1 cellular context compared by ENCODE assay signal in genomic region chr11:63250162-63251050, GRCh38.
TF ChIP-seq lines count a peak whose summit lies in the region.

No MANE protein-coding gene starts in this region.

TF ChIP-seq in HepG2, 621 proteins besides CTCF, POLR2A, EP300 and RAD21 (continued from another document and continues in another):
- TF ChIP-seq HMGXB3 (CRISPR knock-in tag; IDR thresholded peaks at IDR 0.05; ENCODE audit: borderline replicate concordance) (no peak), AGO1 (IDR thresholded peaks at IDR 0.05; ENCODE audit: low read depth, low read length, poor library complexity, severe bottlenecking) (no peak), HDAC1 (CRISPR knock-in tag; IDR thresholded peaks at IDR 0.05) (peak; percentile 92), ETV5 (CRISPR knock-in tag; IDR thresholded peaks at IDR 0.05; ENCODE audit: borderline replicate concordance) (peak; percentile 95), TOE1 (CRISPR knock-in tag; IDR thresholded peaks at IDR 0.05) (peak; percentile 93; the same call in 1 of the 2 replicates), FOXO4 (CRISPR knock-in tag; conservative IDR thresholded peaks at IDR 0.05) (no peak), HDAC6 (IDR thresholded peaks at IDR 0.05; ENCODE audit: low read depth, low read length) (no peak), THAP8 (CRISPR knock-in tag; IDR thresholded peaks at IDR 0.05; ENCODE audit: borderline replicate concordance) (no peak), KIAA2018 (CRISPR knock-in tag; IDR thresholded peaks at IDR 0.05; ENCODE audit: borderline replicate concordance) (no peak), MED8 (CRISPR knock-in tag; IDR thresholded peaks at IDR 0.05; ENCODE audit: insufficient replicate concordance) (peak; percentile 86), ARID5B (CRISPR knock-in tag; IDR thresholded peaks at IDR 0.05) (peak; percentile 100), POLR2AphosphoS5 (IDR thresholded peaks at IDR 0.05; ENCODE audit: low read depth, low read length) (no peak), ZNF569 (CRISPR knock-in tag; IDR thresholded peaks at IDR 0.05; ENCODE audit: borderline replicate concordance) (no peak), ZNF710 (CRISPR knock-in tag; IDR thresholded peaks at IDR 0.05; ENCODE audit: borderline replicate concordance) (peak; percentile 54; the same call in 1 of the 2 replicates), FOXK2 (IDR thresholded peaks at IDR 0.05) (no peak), ATF7 (IDR thresholded peaks at IDR 0.05) (no peak), ATF7 (CRISPR knock-in tag; IDR thresholded peaks at IDR 0.05) (no peak), MAFK (conservative IDR thresholded peaks at IDR 0.05 in 1 of 2, IDR thresholded peaks at IDR 0.05 in 1 of 2; ENCODE audit: low read length in 2 of 2) (no peak), ZNF678 (CRISPR knock-in tag; IDR thresholded peaks at IDR 0.05) (0 out of 2 replicates have a peak, but pooled peaks have one; percentile 34), MED13 (CRISPR knock-in tag; IDR thresholded peaks at IDR 0.05) (peak; percentile 98), TBX2 (CRISPR knock-in tag; IDR thresholded peaks at IDR 0.05; ENCODE audit: borderline replicate concordance) (peak; percentile 87), TAF15 (IDR thresholded peaks at IDR 0.05; ENCODE audit: low read depth, low read length, poor library complexity, severe bottlenecking) (no peak), HOXA7 (CRISPR knock-in tag; IDR thresholded peaks at IDR 0.05) (no peak), HES4 (CRISPR knock-in tag; IDR thresholded peaks at IDR 0.05; ENCODE audit: borderline replicate concordance) (no peak), E2F1 (CRISPR knock-in tag; IDR thresholded peaks at IDR 0.05) (no peak), ZNF512B (CRISPR knock-in tag; IDR thresholded peaks at IDR 0.05; ENCODE audit: borderline replicate concordance) (peak; percentile 60; the same call in 1 of the 2 replicates), SCMH1 (CRISPR knock-in tag; IDR thresholded peaks at IDR 0.05; ENCODE audit: borderline replicate concordance) (no peak)
